20 cellular contexts compared by ENCODE assay signal in genomic region chrX:13620202-13620601, GRCh38. TPM values are rescaled to one million over a fixed set of nuclear protein-coding genes. Genes with fewer than 3 reads are reported as not detected.
"Had no signal": no experiment of that assay in that cellular context is flagged by ENCODE, and none has a peak within 500 bp of the region (broad histone marks: within the 10 kb centered on the region; RNA-seq: fewer than 3 reads in every experiment).

No MANE protein-coding gene starts in this region.

- H3K4me1 ChIP-seq: ascending aorta, left ventricle myocardium inferior, psoas muscle, spleen, testis, upper lobe of right lung had no signal

- DNase-seq: activated CD4-positive, alpha-beta T cell treated with anti-CD3 and anti-CD28 coated beads for 36 hours; activated CD8-positive, alpha-beta memory T cell treated with anti-CD3 and anti-CD28 coated beads, Interleukin-2, amount 50 U/mL, for 4 hours; activated CD8-positive, alpha-beta T cell treated with anti-CD3 and anti-CD28 coated beads for 36 hours; activated T-cell treated with anti-CD3 and anti-CD28 coated beads, Interleukin-2, amount 50 U/mL, for 72 hours; kidney; left ventricle myocardium inferior; mesendoderm; psoas muscle; spleen; stimulated activated CD4-positive, alpha-beta T cell treated with anti-CD3 and anti-CD28 coated beads, Interleukin-2, amount 100 ng/mL, for 24 hours; testis; upper lobe of right lung had no signal

- H3K27ac Mint-ChIP-seq: activated CD4-positive, alpha-beta T cell treated with anti-CD3 and anti-CD28 coated beads for 36 hours; activated CD8-positive, alpha-beta T cell treated with anti-CD3 and anti-CD28 coated beads for 36 hours; activated T-cell treated with anti-CD3 and anti-CD28 coated beads, Interleukin-2, amount 50 U/mL, for 72 hours; nephron; stimulated activated naive CD8-positive, alpha-beta T cell treated with anti-CD3 and anti-CD28 coated beads, Interleukin-15, Interleukin-2, amounts not matched to agents 100 ng/mL and 50 ng/mL, for 24 hours; T-helper 2 cell treated with Interferon-gamma antibody and Interleukin-4, amounts not matched to agents 5 μg/mL and 100 μg/mL, for 36 hours had no signal

- H3K4me3 Mint-ChIP-seq: activated CD4-positive, alpha-beta T cell treated with anti-CD3 and anti-CD28 coated beads for 36 hours; activated CD8-positive, alpha-beta T cell treated with anti-CD3 and anti-CD28 coated beads for 36 hours; activated T-cell treated with anti-CD3 and anti-CD28 coated beads, Interleukin-2, amount 50 U/mL, for 72 hours; nephron; stimulated activated naive CD8-positive, alpha-beta T cell treated with anti-CD3 and anti-CD28 coated beads, Interleukin-15, Interleukin-2, amounts not matched to agents 100 ng/mL and 50 ng/mL, for 24 hours; T-helper 2 cell treated with Interferon-gamma antibody and Interleukin-4, amounts not matched to agents 5 μg/mL and 100 μg/mL, for 36 hours had no signal

- H3K9me3 Mint-ChIP-seq: activated CD8-positive, alpha-beta T cell treated with anti-CD3 and anti-CD28 coated beads for 36 hours; stimulated activated naive CD8-positive, alpha-beta T cell treated with anti-CD3 and anti-CD28 coated beads, Interleukin-15, Interleukin-2, amounts not matched to agents 100 ng/mL and 50 ng/mL, for 24 hours; T-helper 2 cell treated with Interferon-gamma antibody and Interleukin-4, amounts not matched to agents 5 μg/mL and 100 μg/mL, for 36 hours had no signal

- H3K4me1 Mint-ChIP-seq: activated CD4-positive, alpha-beta T cell treated with anti-CD3 and anti-CD28 coated beads for 36 hours; nephron had no signal

- H3K36me3 ChIP-seq: ascending aorta, left ventricle myocardium inferior, spleen, upper lobe of right lung had no signal

- H3K9me3 ChIP-seq: left ventricle myocardium inferior, psoas muscle, testis, upper lobe of right lung had no signal

- H3K27me3 ChIP-seq: ascending aorta, testis, upper lobe of right lung had no signal

- H3K4me3 ChIP-seq: ascending aorta, left ventricle myocardium inferior, psoas muscle, spleen, testis, upper lobe of right lung had no signal

- H3K27me3 Mint-ChIP-seq: activated CD4-positive, alpha-beta T cell treated with anti-CD3 and anti-CD28 coated beads for 36 hours; activated CD8-positive, alpha-beta T cell treated with anti-CD3 and anti-CD28 coated beads for 36 hours; stimulated activated naive CD8-positive, alpha-beta T cell treated with anti-CD3 and anti-CD28 coated beads, Interleukin-15, Interleukin-2, amounts not matched to agents 100 ng/mL and 50 ng/mL, for 24 hours had no signal

- ATAC-seq: activated CD4-positive, alpha-beta T cell treated with anti-CD3 and anti-CD28 coated beads for 36 hours; activated CD8-positive, alpha-beta T cell treated with anti-CD3 and anti-CD28 coated beads for 36 hours; activated T-cell treated with anti-CD3 and anti-CD28 coated beads, Interleukin-2, amount 50 U/mL, for 72 hours; esophagus mucosa; psoas muscle; sciatic nerve; upper lobe of right lung had no signal

- H3K27ac ChIP-seq: ascending aorta, left ventricle myocardium inferior, psoas muscle, spleen, testis, upper lobe of right lung, VCaP had no signal

RNA-seq across cellular contexts. Expression of gene EGFL6, which starts 50.8 kb away (rescaled TPM):
- total RNA-seq: ascending aorta, bronchial epithelial cell, kidney, left ventricle myocardium inferior had no signal
- polyA plus RNA-seq: psoas muscle had no signal
